8 cellular contexts compared by ENCODE assay signal in the genomic region with DNA sequence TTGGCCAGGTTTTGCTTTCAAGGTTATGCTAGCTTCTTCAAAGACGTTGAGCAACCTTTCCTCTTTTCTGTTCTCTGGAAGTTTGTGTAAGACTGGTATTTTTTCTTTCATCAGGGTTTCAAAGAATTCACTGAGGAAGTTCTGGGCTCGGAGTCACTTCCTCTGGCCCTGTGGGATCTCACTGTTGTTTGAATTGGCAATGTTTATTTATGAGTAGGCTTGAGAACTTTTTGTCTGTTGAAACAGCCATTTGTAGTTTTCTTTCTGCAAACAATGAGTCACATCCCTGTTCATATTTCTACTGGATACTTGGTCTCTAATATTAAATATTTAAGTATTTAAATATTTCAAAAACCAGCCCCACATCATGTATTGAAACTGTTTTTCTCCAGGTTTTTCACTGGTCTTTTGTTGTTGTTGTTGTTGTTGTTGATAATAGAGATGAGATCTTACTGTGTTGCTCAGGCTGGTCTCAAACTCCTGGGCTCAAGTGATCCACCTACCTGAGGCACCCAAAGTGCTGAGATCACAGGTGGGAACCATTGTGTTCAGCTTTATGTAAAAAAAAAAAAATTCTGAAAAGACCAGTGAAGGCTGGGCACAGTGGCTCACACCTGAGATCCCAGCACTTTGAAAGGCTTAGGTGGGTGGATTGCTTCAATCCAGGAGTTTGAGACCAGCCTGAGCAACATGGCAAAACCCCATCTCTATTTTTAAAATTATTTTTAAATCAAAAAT. TPM values are rescaled to one million over a fixed set of nuclear protein-coding genes. Genes with fewer than 3 reads are reported as not detected.
A peak's percentile ranks its signal among the peaks of the same experiment; 100 is the strongest.
DNase-seq lines count a peak whose midpoint lies in the region; ATAC-seq and TF ChIP-seq lines count a peak whose summit lies in the region.

No MANE protein-coding gene starts in this region.

- H3K4me3 ChIP-seq in SK-N-SH (ENCODE audit: low read depth in 2 of 2, low read length in 1 of 2) (peak overlapping the region in 1 of 2 experiments; percentile 43; a peak in 1 of 4 replicates), esophagus (ENCODE audit: low read depth in 1 of 2, low read length in 2 of 2) (no peak overlapping the region)

- no peak overlapping the region for H2BK120ac ChIP-seq in H9 (ENCODE audit: low read depth, low read length, poor library complexity, severe bottlenecking)

- H2AK5ac ChIP-seq in H9 (ENCODE audit: insufficient read length, low read length) = no peak overlapping the region

- no peak for TF ChIP-seq CTCF in H9 (conservative IDR thresholded peaks at IDR 0.05)
- no peak for TF ChIP-seq CTCF in SK-N-SH (IDR thresholded peaks at IDR 0.05)
- TF ChIP-seq CTCF in nephron (IDR thresholded peaks at IDR 0.05; ENCODE audit: unreplicated experiment in 3 of 3) = no peak

- H2BK12ac ChIP-seq in H9 (ENCODE audit: insufficient read length, low read depth, low read length) = no peak overlapping the region

- H3K79me2 ChIP-seq in H9 (ENCODE audit: insufficient read depth, low read length) (no peaks in the 10 kb centered on the region), SK-N-SH (ENCODE audit: insufficient read depth) (no peaks in the 10 kb centered on the region)

- H2BK5ac ChIP-seq in H9 (ENCODE audit: insufficient read length, low read length) = no peak overlapping the region

- no peaks in the 10 kb centered on the region for H3K79me1 ChIP-seq in H9 (ENCODE audit: insufficient read depth, low read depth, low read length, poor library complexity, severe bottlenecking)

- H4K5ac ChIP-seq in H9 (ENCODE audit: insufficient read length, low read depth, low read length) = no peak overlapping the region

- H4K20me1 ChIP-seq in H9 (ENCODE audit: control insufficient read depth, insufficient read depth, insufficient read length) = no peaks in the 10 kb centered on the region
- H4K20me1 ChIP-seq in SK-N-SH (ENCODE audit: insufficient read depth) = no peaks in the 10 kb centered on the region

- no peak overlapping the region for H3T11ph ChIP-seq in H9 (ENCODE audit: low read length)

- H3K4me3 Mint-ChIP-seq in H9 = no peak overlapping the region
- H3K4me3 Mint-ChIP-seq in nephron = peak overlapping the region in 1 of 3 experiments; percentile 15
- no peak overlapping the region for H3K4me3 Mint-ChIP-seq in immature natural killer cell

- POLR2A ChIA-PET in SK-N-SH (lab: Yijun Ruan, JAX) = no interaction called here

- no peak overlapping the region for H2BK15ac ChIP-seq in H9 (ENCODE audit: low read depth, low read length)

- no peak overlapping the region for H3K4ac ChIP-seq in H9 (ENCODE audit: low read depth, low read length)

- no peak overlapping the region for H4K91ac ChIP-seq in H9 (ENCODE audit: insufficient read length, low read depth, low read length)

- H2AFZ ChIP-seq in H9 (ENCODE audit: low read length) (no peak overlapping the region), SK-N-SH (ENCODE audit: low read depth) (0 out of 2 replicates have a peak overlapping the region, but pooled peaks have one; percentile 36)

- no peak overlapping the region for H3K23ac ChIP-seq in H9 (ENCODE audit: insufficient read length, low read depth, low read length)

- H3K27ac Mint-ChIP-seq in H9 (peak overlapping the region; percentile 59 to 96 (median 89); a peak in 5 of 7 replicates), nephron (peak overlapping the region; percentile 94 to 98 (median 96)), immature natural killer cell (no peak overlapping the region)

- no CpG with 5 or more reads among the region's 2 CpGs for WGBS in H9 (ENCODE audit: extremely low coverage, insufficient read length, low lambda C conversion rate)
- WGBS in SK-N-SH (ENCODE audit: low lambda C conversion rate) = 9% methylated on average over 2 of the region's 2 CpGs
- WGBS in esophagus, 2 donors = 0 to 4% methylated on average over 2 of the region's 2 CpGs

- H3K4me2 ChIP-seq in H9 (ENCODE audit: insufficient read depth, insufficient read length, low read length) (no peak overlapping the region), SK-N-SH (peak overlapping the region; percentile 75)

- no peak overlapping the region for H4K8ac ChIP-seq in H9 (replicated peaks; ENCODE audit: insufficient read length, low read depth, low read length)

- H3K9me3 ChIP-seq in H9 (ENCODE audit: control insufficient read depth, low read depth, low read length) = no peaks in the 10 kb centered on the region
- no peaks in the 10 kb centered on the region for H3K9me3 ChIP-seq in SK-N-SH
- H3K9me3 ChIP-seq in esophagus (ENCODE audit: control insufficient read depth in 2 of 2, insufficient read depth in 1 of 2, low read depth in 1 of 2, low read length in 1 of 2) = no peaks in the 10 kb centered on the region

- no peaks in the 10 kb centered on the region for H3K23me2 ChIP-seq in H9 (ENCODE audit: insufficient read length, low read depth, low read length, poor library complexity, severe bottlenecking)

- H3K36me3 ChIP-seq in SK-N-SH (replicated peaks in 1 of 2; ENCODE audit: control insufficient read depth in 1 of 2, insufficient read depth in 2 of 2, low read length in 1 of 2) = no peaks in the 10 kb centered on the region
- no peaks in the 10 kb centered on the region for H3K36me3 ChIP-seq in esophagus (ENCODE audit: control insufficient read depth in 2 of 2, insufficient read depth in 2 of 2, low read length in 1 of 2)

- H3F3A ChIP-seq in SK-N-SH (replicated peaks; ENCODE audit: insufficient read depth) = peaks cover 41% of the 10 kb centered on the region

- no peaks in the 10 kb centered on the region; the same call in 1 of the 2 replicates for H3K4me1 ChIP-seq in H9 (ENCODE audit: insufficient read depth, low read length)
- peaks cover 0 to 22% of the 10 kb centered on the region in 2 experiments; a peak in 2 of 4 replicates for H3K4me1 ChIP-seq in SK-N-SH (ENCODE audit: control insufficient read depth in 1 of 2, insufficient read depth in 2 of 2, low read depth in 1 of 2, low read length in 1 of 2)
- H3K4me1 ChIP-seq in esophagus (ENCODE audit: control insufficient read depth in 2 of 2, insufficient read depth in 2 of 2, low read length in 1 of 2) = no peaks in the 10 kb centered on the region

- H3K27me3 ChIP-seq in H9 (ENCODE audit: insufficient read depth, low read length) = no peaks in the 10 kb centered on the region
- H3K27me3 ChIP-seq in SK-N-SH (ENCODE audit: insufficient read depth) = no peaks in the 10 kb centered on the region
- no peaks in the 10 kb centered on the region for H3K27me3 ChIP-seq in esophagus (ENCODE audit: control insufficient read depth in 1 of 2, insufficient read depth in 2 of 2, low read length in 2 of 2)

- H3K36me3 Mint-ChIP-seq in H9 (ENCODE audit: insufficient read depth in 1 of 3, low read depth in 3 of 3) (peaks cover 0 to 23% (median 8%) of the 10 kb centered on the region in 3 experiments; a peak in 4 of 7 replicates), nephron (ENCODE audit: low read depth) (no peaks in the 10 kb centered on the region), immature natural killer cell (no peaks in the 10 kb centered on the region)

- ATAC-seq in GM21717 (IDR thresholded peaks at IDR 0.05; ENCODE audit: unreplicated experiment) (no peak), HG03159 (IDR thresholded peaks at IDR 0.05; ENCODE audit: unreplicated experiment) (no peak)

- TF ChIP-seq EP300 in SK-N-SH (IDR thresholded peaks at IDR 0.05; ENCODE audit: borderline replicate concordance in 1 of 2, low read depth in 1 of 2, low read length in 1 of 2) = peak in 1 of 2 experiments; percentile 95; a peak in 2 of 4 replicates

- H3K4me1 Mint-ChIP-seq in H9 (peaks cover 37 to 42% of the 10 kb centered on the region in 2 experiments), nephron (peaks cover 37% of the 10 kb centered on the region), immature natural killer cell (no peaks in the 10 kb centered on the region)

- no peak for TF ChIP-seq RAD21 in SK-N-SH (IDR thresholded peaks at IDR 0.05; ENCODE audit: low read length)

- no peaks in the 10 kb centered on the region for H3K9me2 ChIP-seq in SK-N-SH

- H3K14ac ChIP-seq in H9 (ENCODE audit: insufficient read depth, low read length) = no peak overlapping the region

- DNase-seq in H9 (no peak), SK-N-SH (peak; percentile 2), HK-2 (ENCODE audit: unreplicated experiment) (no peak), immature natural killer cell (no peak)

- CTCF ChIA-PET in SK-N-SH (lab: Yijun Ruan, JAX) = no interaction called here

- H3K9ac ChIP-seq in H9 (ENCODE audit: extremely low read depth, insufficient read length, low read length) = no peak overlapping the region
- H3K9ac ChIP-seq in SK-N-SH = peak overlapping the region; percentile 78

- peak overlapping the region; percentile 12 for H3K27ac ChIP-seq in H9 (ENCODE audit: insufficient read length, low read depth, low read length)
- H3K27ac ChIP-seq in SK-N-SH (ENCODE audit: low read depth in 2 of 2, low read length in 1 of 2) = peak overlapping the region; percentile 24 to 99; a peak in 3 of 4 replicates
- H3K27ac ChIP-seq in esophagus (ENCODE audit: low read depth in 2 of 2, low read length in 1 of 2) = peak overlapping the region; percentile 67 to 83

- H3K27me3 Mint-ChIP-seq in H9 (ENCODE audit: low read depth) (no peaks in the 10 kb centered on the region), nephron (ENCODE audit: low read depth) (peaks cover 4% of the 10 kb centered on the region), immature natural killer cell (ENCODE audit: low read depth in 3 of 3) (peaks cover 0 to 2% (median 0%) of the 10 kb centered on the region in 3 donors)

- H3K56ac ChIP-seq in H9 (ENCODE audit: insufficient read length, low read depth, low read length) = no peak overlapping the region

- H3K18ac ChIP-seq in H9 (ENCODE audit: insufficient read length, low read depth, low read length) = no peak overlapping the region

- no peak overlapping the region for H2BK20ac ChIP-seq in H9 (ENCODE audit: low read depth, low read length, poor library complexity, severe bottlenecking)

- H3K9me3 Mint-ChIP-seq in H9 = peaks cover 16 to 21% of the 10 kb centered on the region in 2 experiments
- peaks cover 3% of the 10 kb centered on the region for H3K9me3 Mint-ChIP-seq in nephron
- no peaks in the 10 kb centered on the region for H3K9me3 Mint-ChIP-seq in immature natural killer cell

TF ChIP-seq in SK-N-SH, 30 proteins besides CTCF, POLR2A, EP300 and RAD21 (continues in another document):
- peak; percentile 31; the same call in 1 of the 2 replicates for TF ChIP-seq MEF2A (IDR thresholded peaks at IDR 0.05; ENCODE audit: borderline replicate concordance, low read depth)
- TF ChIP-seq RXRA (IDR thresholded peaks at IDR 0.05; ENCODE audit: borderline replicate concordance, low read depth) = peak; percentile 90; the same call in 1 of the 2 replicates

RNA-seq across cellular contexts. Expression of a gene that starts 26.9 kb away (rescaled TPM):
- total RNA-seq in H9 (2021) = 3.8 and 4.2 TPM in 2 replicates
- polyA plus RNA-seq in SK-N-SH (2012; rRNA removed) (0.76 and 0.82 TPM in 2 replicates), esophagus (1 to 10 TPM in 1 of 2 donors, under 1 TPM in 1; 0.73 to 1.4 TPM), immature natural killer cell (under 1 TPM in 2 of 3 donors, not detected in 1; 0.07 to 0.14 TPM)
- 0.18 and 0.26 TPM in 2 replicates for polyA plus RNA-seq in SK-N-SH (2012; cell fraction: cytosol; rRNA removed)
- polyA plus RNA-seq in SK-N-SH (2012; cell fraction: nucleus; rRNA removed) = 1.7 and 2.2 TPM in 2 replicates

RNA-seq across cellular contexts. Expression of a gene that starts 36.7 kb away (rescaled TPM):
- total RNA-seq in H9 (2021) = 0.20 TPM in 2 replicates
- polyA plus RNA-seq in SK-N-SH (2012; rRNA removed) (3.3 and 4.6 TPM in 2 replicates), esophagus (1 to 10 TPM; 4.7 to 7.1 TPM), immature natural killer cell (not detected)
- 1.2 and 2.7 TPM in 2 replicates for polyA plus RNA-seq in SK-N-SH (2012; cell fraction: cytosol; rRNA removed)
- 6.3 and 7.6 TPM in 2 replicates for polyA plus RNA-seq in SK-N-SH (2012; cell fraction: nucleus; rRNA removed)

Comparison
In these comparisons a context has a peak if more than half of its experiments do, and no peak if none do; other contexts are left out.
1. H3K27ac ChIP-seq: peak in every context shown above with its lines; median percentile 75 in esophagus; 62 in SK-N-SH; 12 in H9.
2. H3K27ac Mint-ChIP-seq: peak in H9 (3 of 3) and nephron (3 of 3); none in immature natural killer cell (0 of 6).